ENCODE assay signal across 19 cellular contexts in the genomic region with DNA sequence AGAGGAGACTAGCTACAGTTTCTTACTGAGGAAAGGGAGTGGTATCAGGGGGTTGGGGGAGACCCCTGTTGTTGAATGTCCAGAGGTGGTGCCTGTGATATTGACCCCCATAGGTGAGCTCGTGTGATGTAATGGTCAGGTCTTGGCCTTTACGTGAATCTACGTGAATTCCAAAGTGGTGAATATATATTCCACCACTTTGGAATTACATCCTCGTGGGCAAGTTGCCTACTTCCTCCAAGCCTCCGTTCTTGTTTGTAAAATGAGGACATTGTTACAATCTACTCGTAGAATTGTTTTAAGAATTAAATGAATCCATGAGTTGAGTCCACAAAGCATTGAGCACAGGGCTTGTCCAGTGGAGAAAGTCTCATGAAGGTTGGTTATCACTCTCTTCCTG. TPM values are rescaled to one million over a fixed set of nuclear protein-coding genes. Genes with fewer than 3 reads are reported as not detected.
DNase-seq lines count a peak whose midpoint lies in the region; ATAC-seq, FAIRE-seq and TF ChIP-seq lines count a peak whose summit lies in the region.
"Had no signal": no experiment of that assay in that cellular context is flagged by ENCODE, and none has a peak within 500 bp of the region (broad histone marks: within the 10 kb centered on the region; RNA-seq: fewer than 3 reads in every experiment).

No MANE protein-coding gene starts in this region.

- ATAC-seq in activated naive CD4-positive, alpha-beta T cell treated with anti-CD3 and anti-CD28 coated beads, Interleukin-2, amount 50 U/mL, for 72 hours: no peak
- ATAC-seq: HepG2 had no signal

- no peak overlapping the region for H3K4me3 ChIP-seq in bronchial epithelial cell (ENCODE audit: low read depth, low read length)
- H3K4me3 ChIP-seq: SJSA1 had no signal

- peaks cover 52% of the 10 kb centered on the region for H3K4me1 Mint-ChIP-seq in T-helper 1 cell treated with Interleukin-12 subunit alpha and Interleukin-12 subunit beta and Interleukin-4 antibody, amounts not matched to agents 30 μg/mL and 1 μg/mL, for 36 hours (ENCODE audit: low read depth)

- H3K9me3 Mint-ChIP-seq in T-helper 1 cell treated with Interleukin-12 subunit alpha and Interleukin-12 subunit beta and Interleukin-4 antibody, amounts not matched to agents 30 μg/mL and 1 μg/mL, for 36 hours: peaks cover 21% of the 10 kb centered on the region
- H3K9me3 Mint-ChIP-seq in activated naive CD4-positive, alpha-beta T cell treated with anti-CD3 and anti-CD28 coated beads, Interleukin-2, amount 50 U/mL, for 72 hours: peaks cover 13 to 20% of the 10 kb centered on the region in 2 donors

- no peaks in the 10 kb centered on the region for H3K36me3 ChIP-seq in bronchial epithelial cell (ENCODE audit: control insufficient read depth, insufficient read depth, low read length)
- H3K36me3 ChIP-seq: SJSA1 had no signal

- H3K36me3 Mint-ChIP-seq in T-helper 1 cell treated with Interleukin-12 subunit alpha and Interleukin-12 subunit beta and Interleukin-4 antibody, amounts not matched to agents 30 μg/mL and 1 μg/mL, for 36 hours (ENCODE audit: low read depth): peaks cover 32% of the 10 kb centered on the region
- H3K36me3 Mint-ChIP-seq in activated naive CD4-positive, alpha-beta T cell treated with anti-CD3 and anti-CD28 coated beads, Interleukin-2, amount 50 U/mL, for 72 hours: peaks cover 19 to 82% of the 10 kb centered on the region in 2 donors

- H3K4me3 Mint-ChIP-seq in T-helper 1 cell treated with Interleukin-12 subunit alpha and Interleukin-12 subunit beta and Interleukin-4 antibody, amounts not matched to agents 30 μg/mL and 1 μg/mL, for 36 hours: no peak overlapping the region
- H3K4me3 Mint-ChIP-seq: HFFc6 had no signal

- peak overlapping the region; percentile 38 for H3K27ac Mint-ChIP-seq in T-helper 1 cell treated with Interleukin-12 subunit alpha and Interleukin-12 subunit beta and Interleukin-4 antibody, amounts not matched to agents 30 μg/mL and 1 μg/mL, for 36 hours
- peak overlapping the region; percentile 51 to 93 for H3K27ac Mint-ChIP-seq in activated naive CD4-positive, alpha-beta T cell treated with anti-CD3 and anti-CD28 coated beads, Interleukin-2, amount 50 U/mL, for 72 hours
- H3K27ac Mint-ChIP-seq: HFFc6 had no signal

- no peak for FAIRE-seq in bronchial epithelial cell (lab: Jason Lieb, UNC)
- FAIRE-seq: HepG2 had no signal

- DNase-seq in T-helper 1 cell: no peak
- DNase-seq in activated naive CD4-positive, alpha-beta T cell treated with anti-CD3 and anti-CD28 coated beads, Interleukin-2, amount 50 U/mL, for 72 hours (ENCODE audit: low spot score in 2 of 2): no peak
- DNase-seq in activated naive CD4-positive, alpha-beta T cell treated with anti-CD3 and anti-CD28 coated beads, Interleukin-2, amount 50 U/mL, for 16 hours: no peak
- DNase-seq in bronchial epithelial cell (ENCODE audit: low read depth): peak; percentile 55
- no peak for DNase-seq in DMS153 treated with DMSO at 0.1 percent for 48 hours (lab: John Stamatoyannopoulos, UW; ENCODE audit: unreplicated experiment)
- no peak for DNase-seq in NK-92 treated with Interleukin-12 subunit alpha and Interleukin-12 subunit beta, amount 100 ng/mL, for 24 hours (lab: John Stamatoyannopoulos, UW)
- DNase-seq in AG08395 (ENCODE audit: low spot score): no peak
- DNase-seq: GDM1, H7, HFFc6, KBM-7, NCI-H1048, NCI-H1436 treated with DMSO at 0.1 percent for 48 hours, NCI-H2029, NCI-H345, NCI-H524 treated with DMSO at 0.1 percent for 48 hours had no signal

- H3K27me3 ChIP-seq in bronchial epithelial cell (ENCODE audit: control insufficient read depth, insufficient read depth, low read length): no peaks in the 10 kb centered on the region
- H3K27me3 ChIP-seq: SJSA1 had no signal

- TF ChIP-seq CTCF in bronchial epithelial cell (IDR thresholded peaks at IDR 0.05; ENCODE audit: insufficient read depth, low read length, severe bottlenecking): no peak

- H3K27me3 Mint-ChIP-seq in T-helper 1 cell treated with Interleukin-12 subunit alpha and Interleukin-12 subunit beta and Interleukin-4 antibody, amounts not matched to agents 30 μg/mL and 1 μg/mL, for 36 hours (ENCODE audit: low read depth): no peaks in the 10 kb centered on the region

RNA-seq across cellular contexts. Expression of gene TSHZ2, which starts 47.3 kb away (rescaled TPM):
- 10 to 100 TPM; 31.4 to 91.0 TPM for total RNA-seq in activated naive CD4-positive, alpha-beta T cell treated with anti-CD3 and anti-CD28 coated beads, Interleukin-2, amount 50 U/mL, for 72 hours
- 1.6 and 1.8 TPM in 2 replicates for total RNA-seq in bronchial epithelial cell
- total RNA-seq: HepG2, HFFc6, SJSA1 had no signal

Comparison
In these comparisons a context has a peak if more than half of its experiments do, and no peak if none do; other contexts are left out.
1. RNA of gene TSHZ2, which starts 47.3 kb away (total RNA-seq): 31.4 to 91.0 TPM in activated naive CD4-positive, alpha-beta T cell treated with anti-CD3 and anti-CD28 coated beads, Interleukin-2, amount 50 U/mL, for 72 hours; 1.6 to 1.8 TPM in bronchial epithelial cell; every median in the first group is over 10 times any median in the second.